ENCODE assay signal across 8 cellular contexts in genomic region chr1:12143631-12144155, GRCh38. TPM values are rescaled to one million over a fixed set of nuclear protein-coding genes. Genes with fewer than 3 reads are reported as not detected.
DNase-seq lines count a peak whose midpoint lies in the region; ATAC-seq and TF ChIP-seq lines count a peak whose summit lies in the region.

No MANE protein-coding gene starts in this region.

- intact Hi-C loops in OCI-LY7 (cut with micrococcal nuclease; ENCODE audit: unreplicated experiment) = no loop called here

- peak overlapping the region; percentile 20; the same call in 1 of the 2 replicates for H2AFZ ChIP-seq in OCI-LY7 (ENCODE audit: low read length)

- H3K36me3 ChIP-seq in OCI-LY7 (ENCODE audit: insufficient read depth, low read length) (no peaks in the 10 kb centered on the region), liver (ENCODE audit: control insufficient read depth in 4 of 4, insufficient read depth in 3 of 4, low read depth in 1 of 4, low read length in 3 of 4) (no peaks in the 10 kb centered on the region), suprapubic skin (no peaks in the 10 kb centered on the region)

- H4K20me1 ChIP-seq in OCI-LY7 (ENCODE audit: insufficient read depth, low read length) = no peaks in the 10 kb centered on the region

- POLR2A ChIA-PET in OCI-LY7 (lab: Charles Lee) = no interaction called here

- no peak overlapping the region for H3K4me2 ChIP-seq in OCI-LY7 (ENCODE audit: low read length)

- peak overlapping the region in 1 of 2 donors; percentile 3 for H3K9ac ChIP-seq in liver (ENCODE audit: low read depth in 1 of 2, low read length in 2 of 2)

- H3K4me3 ChIP-seq in OCI-LY7 (ENCODE audit: low read depth, low read length, poor library complexity, severe bottlenecking) (no peak overlapping the region), liver (ENCODE audit: low read depth in 1 of 3, low read length in 3 of 3) (no peak overlapping the region), suprapubic skin (no peak overlapping the region)

- H3K79me2 ChIP-seq in OCI-LY7 (ENCODE audit: insufficient read depth, low read depth, low read length) = no peaks in the 10 kb centered on the region

- no peaks in the 10 kb centered on the region for H3K9me3 ChIP-seq in OCI-LY7 (ENCODE audit: low read length)
- no peaks in the 10 kb centered on the region for H3K9me3 ChIP-seq in liver (ENCODE audit: control insufficient read depth in 4 of 4, low read length in 3 of 4)
- H3K9me3 ChIP-seq in suprapubic skin = no peaks in the 10 kb centered on the region

- DNase-seq in NCI-H510A treated with DMSO at 0.1 percent for 48 hours (lab: John Stamatoyannopoulos, UW) (peak; percentile 33), NCI-H510A (lab: John Stamatoyannopoulos, UW) (no peak), OCI-LY7 (ENCODE audit: low spot score) (no peak), brain pericyte (ENCODE audit: low read depth, low spot score) (peak; percentile 66), suprapubic skin (ENCODE audit: low spot score in 2 of 2) (peak; percentile 91 to 93), GOT3 (lab: John Stamatoyannopoulos, UW) (no peak)

- TF ChIP-seq RAD21 in liver (IDR thresholded peaks at IDR 0.05) = peak; percentile 35 to 36

- TF ChIP-seq CTCF in OCI-LY7 (conservative IDR thresholded peaks at IDR 0.05; ENCODE audit: low read length) (no peak), liver (IDR thresholded peaks at IDR 0.05; ENCODE audit: low read depth, low read length, missing input control) (no peak), suprapubic skin (IDR thresholded peaks at IDR 0.05) (no peak)

- peaks cover 19% of the 10 kb centered on the region for H3K4me1 ChIP-seq in OCI-LY7 (ENCODE audit: insufficient read depth, low read length, poor library complexity, severe bottlenecking)
- H3K4me1 ChIP-seq in liver (ENCODE audit: control insufficient read depth in 4 of 4, insufficient read depth in 4 of 4, low read length in 3 of 4) = peaks cover 2 to 25% (median 9%) of the 10 kb centered on the region in 4 donors
- peaks cover 36% of the 10 kb centered on the region for H3K4me1 ChIP-seq in suprapubic skin

- no peak overlapping the region for H3K27ac ChIP-seq in OCI-LY7 (ENCODE audit: low read depth, low read length, poor library complexity, severe bottlenecking)
- H3K27ac ChIP-seq in liver (ENCODE audit: low read depth in 1 of 2, low read length in 2 of 2) = peak overlapping the region; percentile 66 to 68
- peak overlapping the region; percentile 48 for H3K27ac ChIP-seq in suprapubic skin

- CTCF ChIA-PET in OCI-LY7 (lab: Charles Lee; ENCODE audit: unreplicated experiment) = no interaction called here

- no peak for TF ChIP-seq POLR2A in suprapubic skin (IDR thresholded peaks at IDR 0.05)

- 63% methylated on average over 17 of the region's 17 CpGs for whole genome bisulfite sequencing in liver
- 43% methylated on average over 17 of the region's 17 CpGs for WGBS in suprapubic skin

- ATAC-seq in HG03280 (IDR thresholded peaks at IDR 0.05; ENCODE audit: unreplicated experiment) = no peak

- H3K9me2 ChIP-seq in OCI-LY7 (ENCODE audit: insufficient read depth, low read length) = no peaks in the 10 kb centered on the region

- H3K27me3 ChIP-seq in liver (ENCODE audit: control insufficient read depth in 4 of 4, insufficient read depth in 4 of 4, low read length in 3 of 4) (no peaks in the 10 kb centered on the region), suprapubic skin (no peaks in the 10 kb centered on the region)

- no peak for TF ChIP-seq EP300 in suprapubic skin (IDR thresholded peaks at IDR 0.05)

- BruUV-seq in OCI-LY7 (replicated peaks; lab: Mats Ljungman, UMichigan) = no TSS peak

TF ChIP-seq in liver, 16 proteins besides CTCF, POLR2A, EP300 and RAD21:
- peak in 1 of 2 donors; percentile 12 for TF ChIP-seq JUND (IDR thresholded peaks at IDR 0.05)
- TF ChIP-seq, protein P1, sequence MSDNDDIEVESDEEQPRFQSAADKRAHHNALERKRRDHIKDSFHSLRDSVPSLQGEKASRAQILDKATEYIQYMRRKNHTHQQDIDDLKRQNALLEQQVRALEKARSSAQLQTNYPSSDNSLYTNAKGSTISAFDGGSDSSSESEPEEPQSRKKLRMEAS (IDR thresholded peaks at IDR 0.05) = peak; percentile 56
- no peak for TF ChIP-seq NR2F2 (IDR thresholded peaks at IDR 0.05)
- TF ChIP-seq YY1 (IDR thresholded peaks at IDR 0.05) = peak; percentile 26
- TF ChIP-seq FOXA2 (IDR thresholded peaks at IDR 0.05) = no peak

RNA-seq across cellular contexts. Expression of gene TNFRSF1B, which starts 23.1 kb away (rescaled TPM):
- total RNA-seq in OCI-LY7 (2014; rRNA removed; shearing (Covaris generic)) = not detected in 2 replicates
- not detected in 2 replicates for total RNA-seq in OCI-LY7 (2022)
- total RNA-seq in liver = 10 to 100 TPM; 16.0 to 16.9 TPM
- 10 to 100 TPM in 1 of 2 donors, 1 to 10 TPM in 1; 7.2 to 19.6 TPM for polyA plus RNA-seq in liver
- 10 to 100 TPM in 2 of 4 donors, 1 to 10 TPM in 2; 6.3 to 35.2 (median 11.9) TPM for total RNA-seq in suprapubic skin

Comparison
In these comparisons a context has a peak if more than half of its experiments do, and no peak if none do; other contexts are left out.
1. DNase-seq: peak in NCI-H510A treated with DMSO at 0.1 percent for 48 hours (single experiment), brain pericyte (single experiment) and suprapubic skin (2 of 2); none in NCI-H510A (single experiment), OCI-LY7 (single experiment) and GOT3 (single experiment).
2. RNA of gene TNFRSF1B, which starts 23.1 kb away (total RNA-seq): 16.0 to 16.9 TPM in liver and 6.3 to 35.2 TPM in suprapubic skin; not detected in OCI-LY7; every median in the first group is over 4 times any median in the second.